Comparison of ENCODE assay signal across 8 cellular contexts in the genomic region with DNA sequence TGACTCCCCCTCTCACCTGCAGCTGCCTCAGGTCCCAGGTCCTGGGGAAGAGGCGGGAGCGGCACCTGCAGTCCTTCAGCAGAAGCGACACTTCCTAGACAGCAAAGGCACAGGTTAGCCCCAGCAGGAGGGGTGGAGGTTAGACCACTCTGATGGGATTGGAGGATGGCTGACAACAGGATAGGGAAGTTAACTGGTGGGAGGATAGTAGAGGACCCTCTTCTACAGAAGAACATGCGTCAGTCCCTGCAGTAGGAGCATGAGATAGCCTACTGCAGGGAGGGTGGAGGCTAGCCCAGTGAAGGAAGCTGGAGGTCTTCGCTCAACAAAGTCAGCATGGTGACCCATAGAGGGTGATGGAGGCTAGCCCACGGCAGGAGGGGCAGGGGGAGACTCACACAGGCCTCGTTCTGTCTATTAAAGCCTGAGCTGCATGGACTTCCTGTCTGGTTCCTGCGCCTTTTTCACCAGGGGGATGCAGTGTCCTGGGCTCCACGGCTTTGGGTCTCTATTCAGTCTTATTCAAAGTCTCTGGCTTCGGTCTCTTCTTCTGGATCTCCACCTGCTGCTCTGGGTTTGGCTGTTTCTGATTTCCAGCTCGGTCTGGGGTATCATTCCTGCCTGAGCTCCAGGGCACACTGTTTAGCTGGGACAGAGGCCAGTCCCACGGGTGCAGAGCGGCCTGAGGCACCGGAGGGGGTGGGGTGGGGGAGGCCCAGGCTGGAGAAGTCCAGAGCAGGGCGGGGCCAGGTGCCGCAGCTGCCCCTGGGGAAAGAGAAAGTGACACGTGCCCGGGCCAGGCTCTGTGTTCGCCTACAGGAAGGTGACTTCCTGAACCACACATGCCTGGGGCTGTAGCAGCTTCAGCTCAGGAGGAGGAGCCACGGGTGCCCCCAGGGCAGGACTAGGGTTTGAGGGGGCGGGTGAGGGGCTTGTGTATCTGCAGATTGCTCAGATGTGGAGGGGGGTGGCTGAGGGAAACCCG. TPM values are rescaled to one million over a fixed set of nuclear protein-coding genes. Genes with fewer than 3 reads are reported as not detected.
DNase-seq lines count a peak whose midpoint lies in the region; ATAC-seq and TF ChIP-seq lines count a peak whose summit lies in the region.

No MANE protein-coding gene starts in this region.

- peak; percentile 70 for ATAC-seq in CD4-positive, alpha-beta T cell (ENCODE audit: poor library complexity)
- ATAC-seq in GM19324 (IDR thresholded peaks at IDR 0.05; ENCODE audit: low FRiP score, unreplicated experiment), result peak; percentile 65
- ATAC-seq in natural killer cell treated with Interleukin-12 subunit alpha and Interleukin-12 subunit beta and Interleukin-15 and Interleukin-18, amount 100 ng/mL, for 72 hours, result peak; percentile 56 to 69

- no peaks in the 10 kb centered on the region for H3K9me3 Mint-ChIP-seq in CD4-positive, alpha-beta T cell
- H3K9me3 Mint-ChIP-seq in activated T-helper 1 cell treated with anti-CD3 and anti-CD28 coated beads, Interleukin-12 subunit alpha, Interleukin-12 subunit beta, Interleukin-2, Interleukin-4 antibody, amounts not matched to agents 30 ng/mL and 10 ng/mL and 1 ng/mL, durations not matched to agents 14 hours and 24 hours and 36 hours, result no peaks in the 10 kb centered on the region
- H3K9me3 Mint-ChIP-seq in natural killer cell treated with Interleukin-12 subunit alpha and Interleukin-12 subunit beta and Interleukin-15 and Interleukin-18, amount 100 ng/mL, for 72 hours, result no peaks in the 10 kb centered on the region

- POLR2A ChIA-PET in CD4-positive, alpha-beta T cell (lab: Charles Lee), result interaction anchor here (1.0 to 1.2 kb wide), 3 partner anchors 10 to 208 kb away, joined by 3 read pairs; partner anchors contain the start of gene SUPT5H

- H3K27me3 Mint-ChIP-seq in CD4-positive, alpha-beta T cell, result no peaks in the 10 kb centered on the region
- peaks cover 2% of the 10 kb centered on the region for H3K27me3 Mint-ChIP-seq in activated T-helper 1 cell treated with anti-CD3 and anti-CD28 coated beads, Interleukin-12 subunit alpha, Interleukin-12 subunit beta, Interleukin-2, Interleukin-4 antibody, amounts not matched to agents 30 ng/mL and 10 ng/mL and 1 ng/mL, durations not matched to agents 14 hours and 24 hours and 36 hours (ENCODE audit: insufficient read depth)
- H3K27me3 Mint-ChIP-seq in natural killer cell treated with Interleukin-12 subunit alpha and Interleukin-12 subunit beta and Interleukin-15 and Interleukin-18, amount 100 ng/mL, for 72 hours, result no peaks in the 10 kb centered on the region

- H3K4me3 Mint-ChIP-seq in CD4-positive, alpha-beta T cell, result peak overlapping the region; percentile 76
- no peak overlapping the region for H3K4me3 Mint-ChIP-seq in activated T-helper 1 cell treated with anti-CD3 and anti-CD28 coated beads, Interleukin-12 subunit alpha, Interleukin-12 subunit beta, Interleukin-2, Interleukin-4 antibody, amounts not matched to agents 30 ng/mL and 10 ng/mL and 1 ng/mL, durations not matched to agents 14 hours and 24 hours and 36 hours
- no peak overlapping the region for H3K4me3 Mint-ChIP-seq in natural killer cell treated with Interleukin-12 subunit alpha and Interleukin-12 subunit beta and Interleukin-15 and Interleukin-18, amount 100 ng/mL, for 72 hours

- no peaks in the 10 kb centered on the region for H3K9me3 ChIP-seq in CD4-positive, alpha-beta T cell (ENCODE audit: control insufficient read depth, low read length)

- TF ChIP-seq CTCF in CD4-positive, alpha-beta T cell (IDR thresholded peaks at IDR 0.05), result no peak

- no peaks in the 10 kb centered on the region for H3K27me3 ChIP-seq in CD4-positive, alpha-beta T cell (ENCODE audit: control insufficient read depth, insufficient read depth, low read length)

- no peaks in the 10 kb centered on the region for H3K36me3 Mint-ChIP-seq in CD4-positive, alpha-beta T cell (ENCODE audit: low read depth)
- H3K36me3 Mint-ChIP-seq in activated T-helper 1 cell treated with anti-CD3 and anti-CD28 coated beads, Interleukin-12 subunit alpha, Interleukin-12 subunit beta, Interleukin-2, Interleukin-4 antibody, amounts not matched to agents 30 ng/mL and 10 ng/mL and 1 ng/mL, durations not matched to agents 14 hours and 24 hours and 36 hours (ENCODE audit: low read depth), result no peaks in the 10 kb centered on the region
- H3K36me3 Mint-ChIP-seq in natural killer cell treated with Interleukin-12 subunit alpha and Interleukin-12 subunit beta and Interleukin-15 and Interleukin-18, amount 100 ng/mL, for 72 hours, result no peaks in the 10 kb centered on the region

- CTCF ChIA-PET in CD4-positive, alpha-beta T cell (lab: Charles Lee), result interaction anchor here (0.6 kb wide), 1 partner anchor 718 kb away, joined by 3 read pairs; no protein-coding TSS in a partner anchor

- peak overlapping the region; percentile 73 for H3K27ac Mint-ChIP-seq in CD4-positive, alpha-beta T cell
- peak overlapping the region; percentile 34 for H3K27ac Mint-ChIP-seq in activated T-helper 1 cell treated with anti-CD3 and anti-CD28 coated beads, Interleukin-12 subunit alpha, Interleukin-12 subunit beta, Interleukin-2, Interleukin-4 antibody, amounts not matched to agents 30 ng/mL and 10 ng/mL and 1 ng/mL, durations not matched to agents 14 hours and 24 hours and 36 hours
- no peak overlapping the region for H3K27ac Mint-ChIP-seq in natural killer cell treated with Interleukin-12 subunit alpha and Interleukin-12 subunit beta and Interleukin-15 and Interleukin-18, amount 100 ng/mL, for 72 hours

- peaks cover 28% of the 10 kb centered on the region for H3K4me1 Mint-ChIP-seq in CD4-positive, alpha-beta T cell (ENCODE audit: low read depth)
- peaks cover 15% of the 10 kb centered on the region for H3K4me1 Mint-ChIP-seq in activated T-helper 1 cell treated with anti-CD3 and anti-CD28 coated beads, Interleukin-12 subunit alpha, Interleukin-12 subunit beta, Interleukin-2, Interleukin-4 antibody, amounts not matched to agents 30 ng/mL and 10 ng/mL and 1 ng/mL, durations not matched to agents 14 hours and 24 hours and 36 hours (ENCODE audit: low read depth)
- H3K4me1 Mint-ChIP-seq in natural killer cell treated with Interleukin-12 subunit alpha and Interleukin-12 subunit beta and Interleukin-15 and Interleukin-18, amount 100 ng/mL, for 72 hours (ENCODE audit: low read depth in 2 of 2), result peaks cover 0 to 17% of the 10 kb centered on the region in 2 donors

- DNase-seq in CD4-positive, alpha-beta T cell, result peak in 8 of 10 experiments; percentile 4 to 57 (median 26)
- DNase-seq in NCI-H526 treated with DMSO at 0.1 percent for 48 hours (lab: John Stamatoyannopoulos, UW), result peak; percentile 51
- DNase-seq in activated T-helper 1 cell treated with anti-CD3 and anti-CD28 coated beads, Interleukin-12 subunit alpha, Interleukin-12 subunit beta, Interleukin-2, Interleukin-4 antibody, amounts not matched to agents 30 ng/mL and 10 ng/mL and 1 ng/mL, durations not matched to agents 14 hours and 24 hours and 36 hours (ENCODE audit: low spot score), result peak; percentile 8
- DNase-seq in natural killer cell treated with Interleukin-12 subunit alpha and Interleukin-12 subunit beta and Interleukin-15 and Interleukin-18, amount 100 ng/mL, for 72 hours (ENCODE audit: low spot score), result no peak
- no peak for DNase-seq in NCI-H1092 (lab: John Stamatoyannopoulos, UW)
- no peak for DNase-seq in posterior vena cava (ENCODE audit: low spot score)
- no peak for DNase-seq in SKM-1 (lab: John Stamatoyannopoulos, UW; ENCODE audit: unreplicated experiment)

- intact Hi-C loops in CD4-positive, alpha-beta T cell (cut with DNase I, micrococcal nuclease), result no loop called here
- intact Hi-C loops in activated T-helper 1 cell treated with anti-CD3 and anti-CD28 coated beads, Interleukin-12 subunit alpha, Interleukin-12 subunit beta, Interleukin-2, Interleukin-4 antibody, amounts not matched to agents 30 ng/mL and 10 ng/mL and 1 ng/mL, durations not matched to agents 14 hours and 24 hours and 36 hours (cut with micrococcal nuclease), result no loop called here
- intact Hi-C loops in posterior vena cava (cut with DNase I), result no loop called here

- H3K27ac ChIP-seq in CD4-positive, alpha-beta T cell (ENCODE audit: low read depth, low read length), result no peak overlapping the region

RNA-seq across cellular contexts. Expression of gene IFNL3, which starts 7.3 kb away (rescaled TPM):
- total RNA-seq in CD4-positive, alpha-beta T cell, result not detected
- total RNA-seq in activated T-helper 1 cell treated with anti-CD3 and anti-CD28 coated beads, Interleukin-12 subunit alpha, Interleukin-12 subunit beta, Interleukin-2, Interleukin-4 antibody, amounts not matched to agents 30 ng/mL and 10 ng/mL and 1 ng/mL, durations not matched to agents 14 hours and 24 hours and 36 hours, result not detected in 2 replicates
- total RNA-seq in natural killer cell treated with Interleukin-12 subunit alpha and Interleukin-12 subunit beta and Interleukin-15 and Interleukin-18, amount 100 ng/mL, for 72 hours, result not detected
- total RNA-seq in posterior vena cava, result not detected

RNA-seq across cellular contexts. Expression of gene IFNL4, which starts 11.2 kb away (rescaled TPM):
- total RNA-seq in CD4-positive, alpha-beta T cell, result not detected
- total RNA-seq in activated T-helper 1 cell treated with anti-CD3 and anti-CD28 coated beads, Interleukin-12 subunit alpha, Interleukin-12 subunit beta, Interleukin-2, Interleukin-4 antibody, amounts not matched to agents 30 ng/mL and 10 ng/mL and 1 ng/mL, durations not matched to agents 14 hours and 24 hours and 36 hours, result not detected in 2 replicates
- not detected for total RNA-seq in natural killer cell treated with Interleukin-12 subunit alpha and Interleukin-12 subunit beta and Interleukin-15 and Interleukin-18, amount 100 ng/mL, for 72 hours
- not detected for total RNA-seq in posterior vena cava

RNA-seq across cellular contexts. Expression of gene IFNL2, which starts 30.7 kb away (rescaled TPM):
- not detected for total RNA-seq in CD4-positive, alpha-beta T cell
- total RNA-seq in activated T-helper 1 cell treated with anti-CD3 and anti-CD28 coated beads, Interleukin-12 subunit alpha, Interleukin-12 subunit beta, Interleukin-2, Interleukin-4 antibody, amounts not matched to agents 30 ng/mL and 10 ng/mL and 1 ng/mL, durations not matched to agents 14 hours and 24 hours and 36 hours, result not detected in 2 replicates
- total RNA-seq in natural killer cell treated with Interleukin-12 subunit alpha and Interleukin-12 subunit beta and Interleukin-15 and Interleukin-18, amount 100 ng/mL, for 72 hours, result not detected
- total RNA-seq in posterior vena cava, result not detected

RNA-seq across cellular contexts. Expression of gene SYCN, which starts 33.4 kb away (rescaled TPM):
- total RNA-seq in CD4-positive, alpha-beta T cell, result not detected
- not detected in 2 replicates for total RNA-seq in activated T-helper 1 cell treated with anti-CD3 and anti-CD28 coated beads, Interleukin-12 subunit alpha, Interleukin-12 subunit beta, Interleukin-2, Interleukin-4 antibody, amounts not matched to agents 30 ng/mL and 10 ng/mL and 1 ng/mL, durations not matched to agents 14 hours and 24 hours and 36 hours
- total RNA-seq in natural killer cell treated with Interleukin-12 subunit alpha and Interleukin-12 subunit beta and Interleukin-15 and Interleukin-18, amount 100 ng/mL, for 72 hours, result not detected
- total RNA-seq in posterior vena cava, result not detected

RNA-seq across cellular contexts. Expression of gene NCCRP1, which starts 40.7 kb away (rescaled TPM):
- total RNA-seq in CD4-positive, alpha-beta T cell, result not detected
- total RNA-seq in activated T-helper 1 cell treated with anti-CD3 and anti-CD28 coated beads, Interleukin-12 subunit alpha, Interleukin-12 subunit beta, Interleukin-2, Interleukin-4 antibody, amounts not matched to agents 30 ng/mL and 10 ng/mL and 1 ng/mL, durations not matched to agents 14 hours and 24 hours and 36 hours, result not detected in 2 replicates
- total RNA-seq in natural killer cell treated with Interleukin-12 subunit alpha and Interleukin-12 subunit beta and Interleukin-15 and Interleukin-18, amount 100 ng/mL, for 72 hours, result not detected
- not detected for total RNA-seq in posterior vena cava

Comparison
In these comparisons a context has a peak if more than half of its experiments do, and no peak if none do; other contexts are left out.
1. DNase-seq: peak in CD4-positive, alpha-beta T cell (8 of 10), NCI-H526 treated with DMSO at 0.1 percent for 48 hours (single experiment) and activated T-helper 1 cell treated with anti-CD3 and anti-CD28 coated beads, Interleukin-12 subunit alpha, Interleukin-12 subunit beta, Interleukin-2, Interleukin-4 antibody, amounts not matched to agents 30 ng/mL and 10 ng/mL and 1 ng/mL, durations not matched to agents 14 hours and 24 hours and 36 hours (single experiment); none in natural killer cell treated with Interleukin-12 subunit alpha and Interleukin-12 subunit beta and Interleukin-15 and Interleukin-18, amount 100 ng/mL, for 72 hours (single experiment), NCI-H1092 (single experiment), posterior vena cava (single experiment) and SKM-1 (single experiment).
2. H3K27ac Mint-ChIP-seq: peak in CD4-positive, alpha-beta T cell (single experiment) and activated T-helper 1 cell treated with anti-CD3 and anti-CD28 coated beads, Interleukin-12 subunit alpha, Interleukin-12 subunit beta, Interleukin-2, Interleukin-4 antibody, amounts not matched to agents 30 ng/mL and 10 ng/mL and 1 ng/mL, durations not matched to agents 14 hours and 24 hours and 36 hours (single experiment); none in natural killer cell treated with Interleukin-12 subunit alpha and Interleukin-12 subunit beta and Interleukin-15 and Interleukin-18, amount 100 ng/mL, for 72 hours (0 of 2).
3. Peak in every context shown above with its lines, with median percentiles within 50 percentile points of each other: ATAC-seq.